ENCODE assay signal across 8 cellular contexts in genomic region chr2:181312515-181312927, GRCh38.
DNase-seq lines count a peak whose midpoint lies in the region; ATAC-seq and TF ChIP-seq lines count a peak whose summit lies in the region.

No MANE protein-coding gene starts in this region.

- POLR2A ChIA-PET in Caco-2 (lab: Charles Lee) = no interaction called here

- no peaks in the 10 kb centered on the region for H3K36me3 Mint-ChIP-seq in Caco-2 (ENCODE audit: insufficient read depth, unreplicated experiment)

- BruUV-seq in Caco-2 (replicated peaks; lab: Mats Ljungman, UMichigan) = no TSS peak

- no peak overlapping the region for H3K4me3 Mint-ChIP-seq in Caco-2 (ENCODE audit: unreplicated experiment)

- intact Hi-C loops in sciatic nerve (cut with DNase I) = no loop called here
- intact Hi-C loops in Caco-2 (cut with micrococcal nuclease; ENCODE audit: unreplicated experiment) = no loop called here

- H3K27me3 ChIP-seq in Caco-2 (replicated peaks; ENCODE audit: control insufficient read depth, insufficient read depth, low read length) = no peaks in the 10 kb centered on the region

- H3K4me3 ChIP-seq in Caco-2 (ENCODE audit: low read depth, low read length) = no peak overlapping the region

- CTCF ChIA-PET in Caco-2 (lab: Charles Lee) = no interaction called here

- H3K9me3 ChIP-seq in Caco-2 = no peaks in the 10 kb centered on the region

- DNase-seq in sciatic nerve (ENCODE audit: low spot score) (no peak), Caco-2 (no peak), activated gamma-delta T cell (lab: John Stamatoyannopoulos, UW) (no peak), cerebellar nuclear complex (lab: John Stamatoyannopoulos, UW) (no peak)

- H3K9me3 Mint-ChIP-seq in Caco-2 (ENCODE audit: unreplicated experiment) = no peaks in the 10 kb centered on the region

- H3K27ac Mint-ChIP-seq in Caco-2 (ENCODE audit: unreplicated experiment) = no peak overlapping the region

- no peak for TF ChIP-seq CTCF in Caco-2 (IDR thresholded peaks at IDR 0.05; ENCODE audit: insufficient read depth in 1 of 2, low read depth in 1 of 2, low read length in 1 of 2, severe bottlenecking in 1 of 2, unreplicated experiment in 1 of 2)

- no peaks in the 10 kb centered on the region for H3K27me3 Mint-ChIP-seq in Caco-2 (ENCODE audit: insufficient read depth, unreplicated experiment)

- H3K36me3 ChIP-seq in Caco-2 (ENCODE audit: control insufficient read depth, insufficient read depth, low read length) = no peaks in the 10 kb centered on the region

- no peaks in the 10 kb centered on the region for H3K4me1 Mint-ChIP-seq in Caco-2 (ENCODE audit: low read depth, unreplicated experiment)

- ATAC-seq in GM18502 (IDR thresholded peaks at IDR 0.05; ENCODE audit: poor library complexity, unreplicated experiment) (peak; percentile 84), GM21423 (IDR thresholded peaks at IDR 0.05; ENCODE audit: unreplicated experiment) (peak; percentile 85), HG03521 (IDR thresholded peaks at IDR 0.05; ENCODE audit: unreplicated experiment) (peak; percentile 81), esophagus mucosa (peak; percentile 26), sciatic nerve (no peak)

- no peaks in the 10 kb centered on the region for H3K4me1 ChIP-seq in Caco-2
